In the genomic region with DNA sequence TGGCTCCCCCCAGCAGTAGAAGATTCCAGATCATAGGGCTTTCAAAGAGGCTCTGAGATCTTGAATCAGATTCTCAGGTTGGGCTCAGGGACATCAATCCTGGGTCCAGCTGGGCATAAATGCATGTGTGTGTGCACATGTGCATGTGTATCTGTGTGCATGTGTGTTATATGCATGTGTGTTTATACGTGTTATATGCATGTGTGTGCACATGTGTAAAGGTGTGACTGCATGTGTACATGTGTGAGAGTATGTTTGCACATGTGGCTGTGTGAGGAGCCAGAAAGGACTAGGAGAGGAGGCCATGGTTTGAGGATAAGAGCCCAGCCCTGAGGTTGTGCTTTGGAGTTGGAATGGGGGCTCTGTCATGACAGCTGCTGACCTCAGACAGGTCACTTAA, we compare ENCODE assay signal across 10 cellular contexts. TPM values are rescaled to one million over a fixed set of nuclear protein-coding genes. Genes with fewer than 3 reads are reported as not detected.
DNase-seq lines count a peak whose midpoint lies in the region; ATAC-seq and TF ChIP-seq lines count a peak whose summit lies in the region.
"Had no signal": no experiment of that assay in that cellular context is flagged by ENCODE, and none has a peak within 500 bp of the region (broad histone marks: within the 10 kb centered on the region; RNA-seq: fewer than 3 reads in every experiment).

No MANE protein-coding gene starts in this region.

- peaks cover 19% of the 10 kb centered on the region for H3K79me2 ChIP-seq in neural progenitor cell (ENCODE audit: low read depth)

- DNase-seq in activated CD8-positive, alpha-beta memory T cell treated with anti-CD3 and anti-CD28 coated beads, Interleukin-2, amount 10 ng/mL, durations not matched to agents 7 days and 5 days: no peak
- no peak for DNase-seq in activated CD8-positive, alpha-beta memory T cell treated with anti-CD3 and anti-CD28 coated beads, Interleukin-2, amount 50 U/mL, for 4 hours
- DNase-seq in activated CD8-positive, alpha-beta T cell treated with anti-CD3 and anti-CD28 coated beads, Interleukin-2, amount 10 ng/mL, durations not matched to agents 7 days and 5 days: no peak
- no peak for DNase-seq in neural progenitor cell (ENCODE audit: low spot score)
- no peak for DNase-seq in gastrocnemius medialis
- DNase-seq in LoVo (ENCODE audit: low spot score): no peak
- DNase-seq: NCI-H2081 treated with DMSO at 0.1 percent for 48 hours had no signal

- POLR2A ChIA-PET in activated CD8-positive, alpha-beta T cell treated with anti-CD3 and anti-CD28 coated beads, Interleukin-2, amount 10 ng/mL, durations not matched to agents 7 days and 5 days (lab: Charles Lee): interaction anchor here (0.9 to 22.1 kb wide), 5 partner anchors 14 to 42 kb away, joined by 5 to 1664 read pairs (median 18); a partner anchor contains a TSS

- no peaks in the 10 kb centered on the region for H3K9me3 ChIP-seq in neural progenitor cell (ENCODE audit: low read depth)
- H3K9me3 ChIP-seq in gastrocnemius medialis: no peaks in the 10 kb centered on the region
- H3K9me3 ChIP-seq: transverse colon had no signal

- intact Hi-C loops in gastrocnemius medialis (cut with DNase I; ENCODE audit: low total_unique reads): loop anchor here (5.0 kb wide), 1 partner anchor 757 kb away; no protein-coding TSS in a partner anchor

- H3K27me3 ChIP-seq in neural progenitor cell: peaks cover 42% of the 10 kb centered on the region
- H3K27me3 ChIP-seq in gastrocnemius medialis: no peaks in the 10 kb centered on the region
- H3K27me3 ChIP-seq: transverse colon had no signal

- H2AFZ ChIP-seq in neural progenitor cell (replicated peaks): no peak overlapping the region

- in situ Hi-C loops in gastrocnemius medialis (cut with MboI; ENCODE audit: low sequenced_read_pairs in 4 of 4): loop anchor here in 2 of 4 donors (10.0 to 25.0 kb wide), 3 partner anchors 760 to 890 kb away; a partner anchor contains a TSS

- H3K4me3 ChIP-seq in neural progenitor cell (no peak overlapping the region), gastrocnemius medialis (no peak overlapping the region)

- H3K9ac ChIP-seq in neural progenitor cell: no peak overlapping the region

- TF ChIP-seq POLR2A in gastrocnemius medialis (IDR thresholded peaks at IDR 0.05): no peak

- H4K20me1 ChIP-seq in neural progenitor cell (ENCODE audit: low read depth): peaks cover 4% of the 10 kb centered on the region

- CTCF ChIA-PET in activated CD8-positive, alpha-beta memory T cell treated with anti-CD3 and anti-CD28 coated beads, Interleukin-2, amount 10 ng/mL, durations not matched to agents 7 days and 5 days (lab: Charles Lee): interaction anchor here (0.7 to 25.1 kb wide), 30 partner anchors 7 to 881 kb away, joined by 3 to 859 read pairs (median 6); a partner anchor contains a TSS
- CTCF ChIA-PET in activated CD8-positive, alpha-beta T cell treated with anti-CD3 and anti-CD28 coated beads, Interleukin-2, amount 10 ng/mL, durations not matched to agents 7 days and 5 days (lab: Charles Lee): interaction anchor here (0.8 to 29.5 kb wide), 29 partner anchors 8 to 1067 kb away, joined by 3 to 1321 read pairs (median 8); a partner anchor contains a TSS

- H3K4me2 ChIP-seq in neural progenitor cell: no peak overlapping the region

- H3K4me3 Mint-ChIP-seq in activated CD8-positive, alpha-beta memory T cell treated with anti-CD3 and anti-CD28 coated beads, Interleukin-2, amount 10 ng/mL, durations not matched to agents 7 days and 5 days: peak overlapping the region; percentile 40
- peak overlapping the region; percentile 81 for H3K4me3 Mint-ChIP-seq in activated CD8-positive, alpha-beta T cell treated with anti-CD3 and anti-CD28 coated beads, Interleukin-2, amount 10 ng/mL, durations not matched to agents 7 days and 5 days
- peak overlapping the region; percentile 30 for H3K4me3 Mint-ChIP-seq in neural progenitor cell

- no peaks in the 10 kb centered on the region for H3K27me3 Mint-ChIP-seq in activated CD8-positive, alpha-beta memory T cell treated with anti-CD3 and anti-CD28 coated beads, Interleukin-2, amount 10 ng/mL, durations not matched to agents 7 days and 5 days
- no peaks in the 10 kb centered on the region for H3K27me3 Mint-ChIP-seq in activated CD8-positive, alpha-beta T cell treated with anti-CD3 and anti-CD28 coated beads, Interleukin-2, amount 10 ng/mL, durations not matched to agents 7 days and 5 days (ENCODE audit: low read depth)
- H3K27me3 Mint-ChIP-seq in neural progenitor cell (ENCODE audit: insufficient read depth, low read depth): peaks cover 32% of the 10 kb centered on the region
- H3K27me3 Mint-ChIP-seq: central memory CD8-positive, alpha-beta T cell had no signal

- no peak overlapping the region for H3K27ac ChIP-seq in neural progenitor cell
- H3K27ac ChIP-seq in gastrocnemius medialis: no peak overlapping the region

- peak overlapping the region; percentile 90 for H3K27ac Mint-ChIP-seq in activated CD8-positive, alpha-beta memory T cell treated with anti-CD3 and anti-CD28 coated beads, Interleukin-2, amount 10 ng/mL, durations not matched to agents 7 days and 5 days
- H3K27ac Mint-ChIP-seq in activated CD8-positive, alpha-beta T cell treated with anti-CD3 and anti-CD28 coated beads, Interleukin-2, amount 10 ng/mL, durations not matched to agents 7 days and 5 days: peak overlapping the region; percentile 89
- no peak overlapping the region for H3K27ac Mint-ChIP-seq in neural progenitor cell

- H3K9me3 Mint-ChIP-seq in activated CD8-positive, alpha-beta memory T cell treated with anti-CD3 and anti-CD28 coated beads, Interleukin-2, amount 10 ng/mL, durations not matched to agents 7 days and 5 days (ENCODE audit: low read depth): no peaks in the 10 kb centered on the region
- H3K9me3 Mint-ChIP-seq in activated CD8-positive, alpha-beta T cell treated with anti-CD3 and anti-CD28 coated beads, Interleukin-2, amount 10 ng/mL, durations not matched to agents 7 days and 5 days (ENCODE audit: insufficient read depth): no peaks in the 10 kb centered on the region
- H3K9me3 Mint-ChIP-seq in neural progenitor cell: no peaks in the 10 kb centered on the region
- H3K9me3 Mint-ChIP-seq: CD14-positive monocyte; central memory CD8-positive, alpha-beta T cell had no signal

- TF ChIP-seq CTCF in neural progenitor cell (IDR thresholded peaks at IDR 0.05) (no peak), gastrocnemius medialis (IDR thresholded peaks at IDR 0.05 in 4 of 5, conservative IDR thresholded peaks at IDR 0.05 in 1 of 5) (no peak)

- H3K36me3 ChIP-seq in neural progenitor cell (no peaks in the 10 kb centered on the region), gastrocnemius medialis (no peaks in the 10 kb centered on the region)
- H3K36me3 ChIP-seq: transverse colon had no signal

- H3F3A ChIP-seq in neural progenitor cell (ENCODE audit: low read depth): peaks cover 34% of the 10 kb centered on the region

- no peak for ATAC-seq in activated CD8-positive, alpha-beta memory T cell treated with anti-CD3 and anti-CD28 coated beads, Interleukin-2, amount 10 ng/mL, durations not matched to agents 7 days and 5 days
- no peak for ATAC-seq in activated CD8-positive, alpha-beta T cell treated with anti-CD3 and anti-CD28 coated beads, Interleukin-2, amount 10 ng/mL, durations not matched to agents 7 days and 5 days
- no peak for ATAC-seq in gastrocnemius medialis

- H3K4me1 Mint-ChIP-seq in activated CD8-positive, alpha-beta memory T cell treated with anti-CD3 and anti-CD28 coated beads, Interleukin-2, amount 10 ng/mL, durations not matched to agents 7 days and 5 days: peaks cover 46% of the 10 kb centered on the region
- H3K4me1 Mint-ChIP-seq in activated CD8-positive, alpha-beta T cell treated with anti-CD3 and anti-CD28 coated beads, Interleukin-2, amount 10 ng/mL, durations not matched to agents 7 days and 5 days (ENCODE audit: low read depth): peaks cover 45% of the 10 kb centered on the region
- H3K4me1 Mint-ChIP-seq in neural progenitor cell: peaks cover 50% of the 10 kb centered on the region

- H3K36me3 Mint-ChIP-seq in activated CD8-positive, alpha-beta memory T cell treated with anti-CD3 and anti-CD28 coated beads, Interleukin-2, amount 10 ng/mL, durations not matched to agents 7 days and 5 days: peaks cover 50% of the 10 kb centered on the region
- H3K36me3 Mint-ChIP-seq in activated CD8-positive, alpha-beta T cell treated with anti-CD3 and anti-CD28 coated beads, Interleukin-2, amount 10 ng/mL, durations not matched to agents 7 days and 5 days (ENCODE audit: low read depth): peaks cover 78% of the 10 kb centered on the region
- peaks cover under 1% of the 10 kb centered on the region for H3K36me3 Mint-ChIP-seq in neural progenitor cell

- H3K4me1 ChIP-seq in neural progenitor cell (peaks cover 28% of the 10 kb centered on the region), gastrocnemius medialis (peaks cover 44 to 47% of the 10 kb centered on the region in 2 donors)

RNA-seq across cellular contexts. Expression of a gene that starts 1.8 kb away (rescaled TPM):
- total RNA-seq in activated CD8-positive, alpha-beta memory T cell treated with anti-CD3 and anti-CD28 coated beads, Interleukin-2, amount 10 ng/mL, durations not matched to agents 7 days and 5 days: 100 to 1,000 TPM; 156 to 175 TPM
- total RNA-seq in activated CD8-positive, alpha-beta T cell treated with anti-CD3 and anti-CD28 coated beads, Interleukin-2, amount 10 ng/mL, durations not matched to agents 7 days and 5 days: 100 to 1,000 TPM; 224 to 225 TPM
- total RNA-seq in neural progenitor cell (ENCODE audit: low replicate concordance): 47.7 and 77.5 TPM in 2 replicates
- total RNA-seq in gastrocnemius medialis: 100 to 1,000 TPM; 235 to 466 (median 387) TPM

RNA-seq across cellular contexts. Expression of a gene that starts 3.6 kb away (rescaled TPM):
- 100 to 1,000 TPM; 266 to 369 TPM for total RNA-seq in activated CD8-positive, alpha-beta memory T cell treated with anti-CD3 and anti-CD28 coated beads, Interleukin-2, amount 10 ng/mL, durations not matched to agents 7 days and 5 days
- total RNA-seq in activated CD8-positive, alpha-beta T cell treated with anti-CD3 and anti-CD28 coated beads, Interleukin-2, amount 10 ng/mL, durations not matched to agents 7 days and 5 days: 100 to 1,000 TPM; 380 to 394 TPM
- total RNA-seq in neural progenitor cell (ENCODE audit: low replicate concordance) (0.32 and 0.90 TPM in 2 replicates), gastrocnemius medialis (10 to 100 TPM in 2 of 4 donors, 1 to 10 TPM in 2; 3.3 to 50.5 (median 20.3) TPM)

RNA-seq across cellular contexts. Expression of a gene that starts 45.9 kb away (rescaled TPM):
- total RNA-seq in activated CD8-positive, alpha-beta memory T cell treated with anti-CD3 and anti-CD28 coated beads, Interleukin-2, amount 10 ng/mL, durations not matched to agents 7 days and 5 days: 10 to 100 TPM; 49.9 to 61.3 TPM
- total RNA-seq in activated CD8-positive, alpha-beta T cell treated with anti-CD3 and anti-CD28 coated beads, Interleukin-2, amount 10 ng/mL, durations not matched to agents 7 days and 5 days: 10 to 100 TPM; 83.3 to 86.0 TPM
- total RNA-seq in neural progenitor cell (ENCODE audit: low replicate concordance): 9.3 and 20.8 TPM in 2 replicates
- total RNA-seq in gastrocnemius medialis: 1 to 10 TPM; 4.5 to 8.1 (median 7.5) TPM

RNA-seq across cellular contexts. Expression of a gene that starts 47.6 kb away (rescaled TPM):
- 10 to 100 TPM; 15.6 to 17.8 TPM for total RNA-seq in activated CD8-positive, alpha-beta memory T cell treated with anti-CD3 and anti-CD28 coated beads, Interleukin-2, amount 10 ng/mL, durations not matched to agents 7 days and 5 days
- 10 to 100 TPM; 58.5 to 61.6 TPM for total RNA-seq in activated CD8-positive, alpha-beta T cell treated with anti-CD3 and anti-CD28 coated beads, Interleukin-2, amount 10 ng/mL, durations not matched to agents 7 days and 5 days
- 8.5 and 15.6 TPM in 2 replicates for total RNA-seq in neural progenitor cell (ENCODE audit: low replicate concordance)
- total RNA-seq in gastrocnemius medialis: 10 to 100 TPM; 12.6 to 27.4 (median 15.4) TPM

RNA-seq across cellular contexts. Expression of a gene that starts 59.5 kb away (rescaled TPM):
- 1 to 10 TPM; 3.4 to 4.1 TPM for total RNA-seq in activated CD8-positive, alpha-beta memory T cell treated with anti-CD3 and anti-CD28 coated beads, Interleukin-2, amount 10 ng/mL, durations not matched to agents 7 days and 5 days
- 1 to 10 TPM; 3.2 to 3.4 TPM for total RNA-seq in activated CD8-positive, alpha-beta T cell treated with anti-CD3 and anti-CD28 coated beads, Interleukin-2, amount 10 ng/mL, durations not matched to agents 7 days and 5 days
- total RNA-seq in neural progenitor cell (ENCODE audit: low replicate concordance) (10.7 and 11.1 TPM in 2 replicates), gastrocnemius medialis (1 to 10 TPM in 1 of 4 donors, under 1 TPM in 3; 0.61 to 3.1 (median 0.73) TPM)

Comparison
In these comparisons a context has a peak if more than half of its experiments do, and no peak if none do; other contexts are left out.
1. H3K4me3 Mint-ChIP-seq: peak in every context shown above with its lines; median percentile 81 in activated CD8-positive, alpha-beta T cell treated with anti-CD3 and anti-CD28 coated beads, Interleukin-2, amount 10 ng/mL, durations not matched to agents 7 days and 5 days; 40 in activated CD8-positive, alpha-beta memory T cell treated with anti-CD3 and anti-CD28 coated beads, Interleukin-2, amount 10 ng/mL, durations not matched to agents 7 days and 5 days; 30 in neural progenitor cell.
2. RNA of a gene that starts 3.6 kb away (total RNA-seq): 380 to 394 TPM in activated CD8-positive, alpha-beta T cell treated with anti-CD3 and anti-CD28 coated beads, Interleukin-2, amount 10 ng/mL, durations not matched to agents 7 days and 5 days and 266 to 369 TPM in activated CD8-positive, alpha-beta memory T cell treated with anti-CD3 and anti-CD28 coated beads, Interleukin-2, amount 10 ng/mL, durations not matched to agents 7 days and 5 days; 3.3 to 50.5 TPM in gastrocnemius medialis and 0.32 to 0.90 TPM in neural progenitor cell; every median in the first group is over 4 times any median in the second.